ENCODE assay signal across 24 cellular contexts in the genomic region with DNA sequence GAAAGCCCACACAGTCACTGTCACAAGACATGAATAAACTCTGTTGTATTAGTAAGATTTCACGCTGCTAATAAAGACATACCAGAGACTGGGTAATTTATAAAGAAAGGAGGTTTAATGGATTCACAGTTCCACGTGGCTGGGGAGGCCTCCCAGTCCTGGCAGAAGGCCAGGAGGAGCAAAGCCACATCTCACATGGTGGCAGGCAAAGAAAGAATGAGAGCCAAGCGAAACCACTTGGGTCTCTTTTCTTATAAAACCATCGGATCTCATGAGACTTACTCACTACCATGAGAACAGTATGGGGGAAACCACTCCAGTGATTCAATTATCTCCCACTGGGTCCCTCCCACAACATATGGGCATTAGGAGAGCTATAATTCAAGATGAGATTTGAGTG.
"Had no signal": no experiment of that assay in that cellular context is flagged by ENCODE, and none has a peak within 500 bp of the region (broad histone marks: within the 10 kb centered on the region; RNA-seq: fewer than 3 reads in every experiment).

No MANE protein-coding gene starts in this region.

- H3K4me1 ChIP-seq: upper lobe of left lung had no signal

- FAIRE-seq: colon, endothelial cell of umbilical vein, islet of Langerhans had no signal

- H3K27ac ChIP-seq: dorsolateral prefrontal cortex, gastroesophageal sphincter, heart left ventricle, sigmoid colon, upper lobe of left lung had no signal

- H3K36me3 ChIP-seq: gastroesophageal sphincter, sigmoid colon, upper lobe of left lung had no signal

- H3K4me3 ChIP-seq: dorsolateral prefrontal cortex, gastroesophageal sphincter, heart left ventricle, sigmoid colon, upper lobe of left lung had no signal

- H3K27me3 ChIP-seq: gastroesophageal sphincter, heart left ventricle, sigmoid colon, upper lobe of left lung had no signal

- ATAC-seq: activated CD4-positive, CD25-positive, alpha-beta regulatory T cell treated with anti-CD3 and anti-CD28 coated beads, Interleukin-2, amount 50 U/mL, for 24 hours; activated naive CD8-positive, alpha-beta T cell treated with anti-CD3 and anti-CD28 coated beads, Interleukin-2, amount 50 U/mL, for 24 hours; effector memory CD8-positive, alpha-beta T cell; esophagus mucosa; gastroesophageal sphincter; heart left ventricle; left ventricle myocardium superior; natural killer cell; stimulated activated naive CD8-positive, alpha-beta T cell treated with anti-CD3 and anti-CD28 coated beads, Interleukin-15, Interleukin-2, amounts not matched to agents 100 U/mL and 50 U/mL, for 24 hours had no signal

- DNase-seq: activated CD4-positive, alpha-beta memory T cell treated with anti-CD3 and anti-CD28 coated beads, Interleukin-2, amount 10 ng/mL, durations not matched to agents 7 days and 5 days; activated effector memory CD4-positive, alpha-beta T cell treated with anti-CD3 and anti-CD28 coated beads, Interleukin-2, amount 50 U/mL, for 16 hours; activated naive CD4-positive, alpha-beta T cell treated with anti-CD3 and anti-CD28 coated beads, Interleukin-2, amount 50 U/mL, for 16 hours; activated naive CD8-positive, alpha-beta T cell treated with anti-CD3 and anti-CD28 coated beads, Interleukin-2, amount 50 U/mL, for 24 hours; anterior cingulate cortex; central memory CD4-positive, alpha-beta T cell; dorsolateral prefrontal cortex; effector memory CD8-positive, alpha-beta T cell; heart left ventricle; left ventricle myocardium superior; mammary epithelial cell; natural killer cell; retina; sigmoid colon; stimulated activated CD4-positive, alpha-beta T cell treated with anti-CD3 and anti-CD28 coated beads, Interleukin-4, amount 100 ng/mL, for 1 hour; stimulated activated naive CD8-positive, alpha-beta T cell treated with anti-CD3 and anti-CD28 coated beads, Interleukin-15, Interleukin-2, amounts not matched to agents 100 U/mL and 50 U/mL, for 24 hours; T1000; upper lobe of left lung had no signal
